15 cellular contexts compared by ENCODE assay signal in the genomic region with DNA sequence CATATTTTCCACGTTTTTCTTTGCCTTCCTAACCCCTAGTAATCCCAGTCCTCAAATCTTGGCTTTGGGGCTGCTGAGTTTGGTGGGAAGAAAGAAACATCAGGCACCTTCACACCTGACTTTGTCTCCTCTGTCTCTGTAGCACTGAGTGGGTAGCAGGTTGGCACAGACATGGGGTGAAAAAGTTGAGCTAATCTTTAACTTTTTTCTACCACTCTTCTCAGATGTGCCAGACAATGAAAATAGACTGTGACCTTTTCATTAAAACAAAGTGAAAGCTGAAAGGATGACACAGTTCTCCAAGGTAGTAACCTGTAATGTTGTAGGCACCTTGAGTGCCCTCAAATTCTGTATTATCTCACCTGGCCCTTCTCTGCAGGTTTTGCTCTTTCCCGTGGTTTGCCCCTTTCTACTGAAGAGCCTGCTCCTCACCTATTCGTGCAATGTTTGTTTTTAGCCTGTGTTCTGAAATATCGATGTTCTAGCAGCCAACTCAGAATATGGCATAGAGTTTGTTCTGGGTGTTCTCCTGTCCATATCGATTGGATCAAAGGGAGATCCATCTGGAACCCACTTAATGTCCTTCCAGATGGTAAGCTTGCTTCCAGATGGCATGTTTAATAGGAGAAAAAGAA. TPM values are rescaled to one million over a fixed set of nuclear protein-coding genes. Genes with fewer than 3 reads are reported as not detected.
DNase-seq lines count a peak whose midpoint lies in the region; ATAC-seq, FAIRE-seq and TF ChIP-seq lines count a peak whose summit lies in the region.
"Had no signal": no experiment of that assay in that cellular context is flagged by ENCODE, and none has a peak within 500 bp of the region (broad histone marks: within the 10 kb centered on the region; RNA-seq: fewer than 3 reads in every experiment).

No MANE protein-coding gene starts in this region.

- no peak overlapping the region for H4K8ac ChIP-seq in IMR-90 (ENCODE audit: low read depth in 2 of 2, low read length in 2 of 2)

- H3K27me3 ChIP-seq in IMR-90 (ENCODE audit: control insufficient read depth, insufficient read depth, low read length) (peaks cover 1% of the 10 kb centered on the region; the same call in 1 of the 2 replicates), small intestine (ENCODE audit: control insufficient read depth in 2 of 2, insufficient read depth in 2 of 2, low read length in 2 of 2) (peaks cover 0 to 1% of the 10 kb centered on the region in 2 donors)
- H3K27me3 ChIP-seq: BLaER1 treated with 17β-estradiol and CSF1 and Interleukin-3, amounts not matched to agents 10 nM and 100 nM had no signal

- CTCF ChIA-PET in IMR-90 (lab: Yijun Ruan, JAX), result interaction anchor here (0.6 to 1.3 kb wide), 3 partner anchors 14 to 423 kb away, joined by 3 to 4 read pairs (median 3); no protein-coding TSS in a partner anchor

- DNase-seq in NCI-H524 (lab: John Stamatoyannopoulos, UW) (peak; percentile 10 to 49), NCI-H524 treated with DMSO at 0.1 percent for 48 hours (lab: John Stamatoyannopoulos, UW) (no peak), IMR-90 (no peak), left lobe of liver (ENCODE audit: low spot score) (peak; percentile 61), NCI-H1417 treated with DMSO at 0.1 percent for 48 hours (lab: John Stamatoyannopoulos, UW) (no peak), small intestine (no peak)
- no peak for DNase-seq in stimulated activated naive B cell treated with anti-CD40 and anti-IgM and Interleukin-4, amounts not matched to agents 10 μg/mL and 1 μg/mL and 100 μg/mL, for 72 hours
- DNase-seq: 8988T, DMS79, H7 had no signal

- TF ChIP-seq RAD21 in IMR-90 (IDR thresholded peaks at IDR 0.05; ENCODE audit: low read length), result no peak

- H2BK5ac ChIP-seq in IMR-90 (ENCODE audit: low read depth, low read length, poor library complexity, severe bottlenecking), result no peak overlapping the region

- no peak overlapping the region for H2AFZ ChIP-seq in IMR-90 (replicated peaks; ENCODE audit: low read length, poor library complexity)
- H2AFZ ChIP-seq: GM23338 had no signal

- no peak overlapping the region for H3K27ac Mint-ChIP-seq in stimulated activated naive B cell treated with anti-CD40 and anti-IgM and Interleukin-4, amounts not matched to agents 10 μg/mL and 1 μg/mL and 100 μg/mL, for 72 hours
- H3K27ac Mint-ChIP-seq: CD4-positive, CD25-positive, alpha-beta regulatory T cell; GM23338 had no signal

- WGBS in IMR-90 (ENCODE audit: extremely low coverage in 2 of 2, insufficient read length in 1 of 2), 2 experiments, result 100% methylated on average over 1 of the region's 5 CpGs; no CpG with 5 or more reads in 1 of the 2 experiments
- 64 to 79% (median 66%) methylated on average over 5 of the region's 5 CpGs for WGBS in small intestine, 3 donors

- H3K56ac ChIP-seq in IMR-90 (ENCODE audit: extremely low read depth, insufficient read depth, low read length), result no peak overlapping the region

- H3K23ac ChIP-seq in IMR-90 (ENCODE audit: low read depth, low read length), result no peak overlapping the region

- no peak overlapping the region for H3K4me2 ChIP-seq in IMR-90 (ENCODE audit: low read depth, low read length)
- H3K4me2 ChIP-seq: BLaER1 treated with 17β-estradiol and CSF1 and Interleukin-3, amounts not matched to agents 10 nM and 100 nM; GM23338 had no signal

- no peaks in the 10 kb centered on the region for H3K36me3 ChIP-seq in IMR-90 (ENCODE audit: control insufficient read depth, insufficient read depth, low read length)
- H3K36me3 ChIP-seq in small intestine (ENCODE audit: control insufficient read depth in 2 of 2, insufficient read depth in 2 of 2, low read length in 2 of 2), result no peaks in the 10 kb centered on the region
- H3K36me3 ChIP-seq: BLaER1 treated with 17β-estradiol and CSF1 and Interleukin-3, amounts not matched to agents 10 nM and 100 nM had no signal

- no peak for TF ChIP-seq POLR2A in IMR-90 (IDR thresholded peaks at IDR 0.05; ENCODE audit: low read depth, low read length)

- H3K14ac ChIP-seq in IMR-90 (replicated peaks; ENCODE audit: low read depth, low read length), result no peak overlapping the region

- H3K79me1 ChIP-seq in IMR-90 (ENCODE audit: low read depth in 1 of 2, low read length in 2 of 2), result no peaks in the 10 kb centered on the region

- peaks cover 3 to 8% of the 10 kb centered on the region in 2 donors for H3K4me1 Mint-ChIP-seq in stimulated activated naive B cell treated with anti-CD40 and anti-IgM and Interleukin-4, amounts not matched to agents 10 μg/mL and 1 μg/mL and 100 μg/mL, for 72 hours
- H3K4me1 Mint-ChIP-seq: CD4-positive, CD25-positive, alpha-beta regulatory T cell had no signal

- no peak overlapping the region; the same call in 2 of the 3 replicates for H2BK15ac ChIP-seq in IMR-90 (ENCODE audit: low read depth, low read length)

- POLR2A ChIA-PET in IMR-90 (lab: Charles Lee; ENCODE audit: unreplicated experiment), result no interaction called here

- no peak for TF ChIP-seq CTCF in IMR-90 (conservative IDR thresholded peaks at IDR 0.05; ENCODE audit: low read depth, low read length)

- H3K9me3 ChIP-seq in IMR-90 (ENCODE audit: control insufficient read depth, insufficient read depth, low read length) (no peaks in the 10 kb centered on the region), small intestine (ENCODE audit: control insufficient read depth, low read depth) (no peaks in the 10 kb centered on the region)

- H2BK120ac ChIP-seq in IMR-90 (ENCODE audit: low read depth, low read length), result no peak overlapping the region

- H2BK20ac ChIP-seq in IMR-90 (ENCODE audit: low read depth, low read length), result 0 out of 2 replicates have a peak overlapping the region, but pooled peaks have one; percentile 55

- H3K9me3 Mint-ChIP-seq in stimulated activated naive B cell treated with anti-CD40 and anti-IgM and Interleukin-4, amounts not matched to agents 10 μg/mL and 1 μg/mL and 100 μg/mL, for 72 hours, result peaks cover 0 to 1% of the 10 kb centered on the region in 2 donors

- no peak overlapping the region for H3K4me3 Mint-ChIP-seq in stimulated activated naive B cell treated with anti-CD40 and anti-IgM and Interleukin-4, amounts not matched to agents 10 μg/mL and 1 μg/mL and 100 μg/mL, for 72 hours
- H3K4me3 Mint-ChIP-seq: CD4-positive, CD25-positive, alpha-beta regulatory T cell; GM23338 had no signal

- no peaks in the 10 kb centered on the region for H3K36me3 Mint-ChIP-seq in stimulated activated naive B cell treated with anti-CD40 and anti-IgM and Interleukin-4, amounts not matched to agents 10 μg/mL and 1 μg/mL and 100 μg/mL, for 72 hours
- H3K36me3 Mint-ChIP-seq: CD4-positive, CD25-positive, alpha-beta regulatory T cell had no signal

- peaks cover 3% of the 10 kb centered on the region for H3K4me1 ChIP-seq in IMR-90 (ENCODE audit: control insufficient read depth, insufficient read depth, low read length)
- H3K4me1 ChIP-seq in small intestine (ENCODE audit: control insufficient read depth in 2 of 2, insufficient read depth in 1 of 2, low read depth in 1 of 2, low read length in 1 of 2), result no peaks in the 10 kb centered on the region

- 0 out of 2 replicates have a peak overlapping the region, but pooled peaks have one; percentile 6 for H2AK5ac ChIP-seq in IMR-90 (ENCODE audit: low read depth, low read length)

- H4K20me1 ChIP-seq in IMR-90 (ENCODE audit: insufficient read depth, low read length), result no peaks in the 10 kb centered on the region
- H4K20me1 ChIP-seq: BLaER1 treated with 17β-estradiol and CSF1 and Interleukin-3, amounts not matched to agents 10 nM and 100 nM had no signal

- H3K4ac ChIP-seq in IMR-90 (ENCODE audit: low read depth, low read length), result peak overlapping the region; percentile 12; the same call in 1 of the 2 replicates

- H3K27me3 Mint-ChIP-seq in stimulated activated naive B cell treated with anti-CD40 and anti-IgM and Interleukin-4, amounts not matched to agents 10 μg/mL and 1 μg/mL and 100 μg/mL, for 72 hours, result peaks cover 11 to 16% of the 10 kb centered on the region in 2 donors

- H2AK9ac ChIP-seq in IMR-90 (replicated peaks; ENCODE audit: low read depth, low read length, poor library complexity), result no peak overlapping the region

- FAIRE-seq in small intestine (lab: Jason Lieb, UNC), result no peak
- FAIRE-seq: GM12891 had no signal

- no peak overlapping the region for H3K4me3 ChIP-seq in IMR-90 (ENCODE audit: insufficient read depth, low read depth, low read length)
- no peak overlapping the region for H3K4me3 ChIP-seq in small intestine (ENCODE audit: low read depth in 1 of 2, low read length in 2 of 2)
- H3K4me3 ChIP-seq: BLaER1 treated with 17β-estradiol and CSF1 and Interleukin-3, amounts not matched to agents 10 nM and 100 nM; GM23338 had no signal

- H3K18ac ChIP-seq in IMR-90 (ENCODE audit: low read depth, low read length), result peak overlapping the region; percentile 76; the same call in 1 of the 2 replicates

- ATAC-seq in IMR-90 (ENCODE audit: low read depth) (no peak), left lobe of liver (peak; percentile 63), HG03378 (IDR thresholded peaks at IDR 0.05; ENCODE audit: unreplicated experiment) (no peak)
- peak; percentile 31 to 57 for ATAC-seq in stimulated activated naive B cell treated with anti-CD40 and anti-IgM and Interleukin-4, amounts not matched to agents 10 μg/mL and 1 μg/mL and 100 μg/mL, for 72 hours (replicated peaks)
- ATAC-seq: GM23338 had no signal

- peak overlapping the region; percentile 53; the same call in 1 of the 2 replicates for H4K5ac ChIP-seq in IMR-90 (ENCODE audit: low read depth, low read length)

- BruUV-seq in IMR-90 (replicated peaks; lab: Mats Ljungman, UMichigan), result no TSS peak

- in situ Hi-C loops in IMR-90 (cut with MboI; ENCODE audit: low sequenced_read_pairs), result no loop called here

- no peak overlapping the region for H3K9ac ChIP-seq in IMR-90 (ENCODE audit: low read depth, low read length)
- H3K9ac ChIP-seq: BLaER1 treated with 17β-estradiol and CSF1 and Interleukin-3, amounts not matched to agents 10 nM and 100 nM had no signal

- H3K9me1 ChIP-seq in IMR-90 (ENCODE audit: insufficient read depth, low read length), result no peaks in the 10 kb centered on the region

- dilution Hi-C loops in IMR-90 (cut with HindIII; ENCODE audit: low sequenced_read_pairs, unreplicated experiment), result no loop called here

- H3K27ac ChIP-seq in IMR-90 (ENCODE audit: insufficient read depth, low read length), result no peak overlapping the region
- H3K27ac ChIP-seq in small intestine (ENCODE audit: low read depth in 1 of 2, low read length in 1 of 2), result no peak overlapping the region
- H3K27ac ChIP-seq: BLaER1 treated with 17β-estradiol and CSF1 and Interleukin-3, amounts not matched to agents 10 nM and 100 nM had no signal

- no peak overlapping the region for H4K91ac ChIP-seq in IMR-90 (ENCODE audit: insufficient read depth, low read depth, low read length)

- intact Hi-C loops in IMR-90 (cut with micrococcal nuclease), result no loop called here

TF ChIP-seq in IMR-90, 13 proteins besides CTCF, POLR2A, EP300 and RAD21 (continues in another document):
- no peak for TF ChIP-seq SMC3 (IDR thresholded peaks at IDR 0.05; ENCODE audit: low read depth, low read length)
- TF ChIP-seq MAFK (IDR thresholded peaks at IDR 0.05; ENCODE audit: low read depth, low read length), result no peak
- no peak for TF ChIP-seq FOS (IDR thresholded peaks at IDR 0.05; ENCODE audit: low read depth, low read length)

RNA-seq across cellular contexts. Expression of a gene that starts 57.8 kb away (rescaled TPM):
- total RNA-seq in IMR-90 (2012; rRNA removed) (11.1 and 13.9 TPM in 2 replicates), left lobe of liver (29.5 TPM)
- polyA plus RNA-seq in IMR-90 (2012; rRNA removed) (7.3 and 9.7 TPM in 2 replicates), small intestine (1 to 10 TPM; 4.6 to 6.5 (median 5.4) TPM)
- 3.4 and 8.9 TPM in 2 replicates for polyA plus RNA-seq in IMR-90 (2012; cell fraction: cytosol; rRNA removed)
- 20.5 and 29.3 TPM in 2 replicates for polyA plus RNA-seq in IMR-90 (2012; cell fraction: nucleus; rRNA removed; ENCODE audit: low replicate concordance)

Comparison
In these comparisons a context has a peak if more than half of its experiments do, and no peak if none do; other contexts are left out.
1. DNase-seq: peak in NCI-H524 (2 of 2) and left lobe of liver (single experiment); none in NCI-H524 treated with DMSO at 0.1 percent for 48 hours (single experiment), IMR-90 (single experiment), stimulated activated naive B cell treated with anti-CD40 and anti-IgM and Interleukin-4, amounts not matched to agents 10 μg/mL and 1 μg/mL and 100 μg/mL, for 72 hours (single experiment), NCI-H1417 treated with DMSO at 0.1 percent for 48 hours (single experiment) and small intestine (single experiment).
2. ATAC-seq: peak in left lobe of liver (single experiment) and stimulated activated naive B cell treated with anti-CD40 and anti-IgM and Interleukin-4, amounts not matched to agents 10 μg/mL and 1 μg/mL and 100 μg/mL, for 72 hours (2 of 2); none in IMR-90 (single experiment) and HG03378 (single experiment).